In the genomic region with DNA sequence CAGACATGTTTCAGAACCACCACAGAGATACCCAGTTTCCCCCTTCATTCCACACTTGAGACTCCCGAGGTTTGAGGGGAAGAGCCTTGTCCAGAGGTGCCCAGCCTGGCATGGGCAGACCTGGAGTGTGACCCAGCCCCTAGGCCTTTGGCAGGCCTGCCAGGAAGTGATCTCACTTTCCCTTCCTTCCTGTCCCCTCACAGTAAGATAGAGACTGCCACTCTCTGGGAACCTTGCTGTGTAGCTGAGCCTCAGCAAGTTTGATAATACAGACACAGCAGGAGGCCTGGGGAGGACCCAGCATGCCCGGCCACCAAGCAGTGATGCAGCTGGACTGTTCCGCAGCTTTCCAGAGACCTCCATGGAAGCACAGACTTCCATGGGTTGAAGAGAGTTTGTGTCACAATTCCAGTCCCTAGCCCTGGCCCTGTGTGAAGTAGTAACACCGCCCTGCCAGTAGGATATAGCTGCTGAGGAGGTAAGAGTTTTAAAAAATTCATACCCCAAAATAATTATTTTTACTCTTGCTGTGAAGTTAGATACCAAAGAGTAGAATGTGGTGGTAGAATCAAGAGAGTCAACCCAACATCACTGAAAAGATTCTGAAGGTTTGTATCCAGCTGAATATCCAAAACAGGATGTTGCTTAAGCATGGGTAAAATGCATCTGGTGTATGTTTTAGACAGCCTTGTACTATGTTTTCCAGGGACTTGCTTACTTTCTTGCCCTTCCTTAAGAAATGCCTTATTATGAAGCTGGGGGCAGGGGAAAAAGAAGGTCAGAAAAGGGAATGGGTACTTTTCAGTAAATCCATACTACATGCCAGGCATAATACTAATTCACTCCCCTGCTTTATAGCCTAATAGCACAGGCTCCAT, we compare ENCODE assay signal across 7 cellular contexts.
DNase-seq lines count a peak whose midpoint lies in the region; ATAC-seq and TF ChIP-seq lines count a peak whose summit lies in the region.

No MANE protein-coding gene starts in this region.

- TF ChIP-seq POLR2A in GM19193 (IDR thresholded peaks at IDR 0.05; ENCODE audit: extremely low read depth, insufficient read depth, insufficient read length): peak; percentile 55

- H3K27me3 ChIP-seq in neutrophil: no peaks in the 10 kb centered on the region

- TF ChIP-seq CTCF in coronary artery (IDR thresholded peaks at IDR 0.05): no peak
- TF ChIP-seq CTCF in neutrophil (IDR thresholded peaks at IDR 0.05): no peak

- ATAC-seq in GM21825 (IDR thresholded peaks at IDR 0.05; ENCODE audit: unreplicated experiment): no peak

- peak overlapping the region; percentile 88 to 90 for H3K27ac ChIP-seq in coronary artery
- peak overlapping the region; percentile 68 for H3K27ac ChIP-seq in neutrophil

- H3K9me3 ChIP-seq in neutrophil: no peaks in the 10 kb centered on the region

- H3K4me1 ChIP-seq in neutrophil (ENCODE audit: control insufficient read depth in 1 of 2, insufficient read depth in 1 of 2, low read depth in 1 of 2, low read length in 1 of 2): peaks cover 27 to 31% of the 10 kb centered on the region in 2 experiments

- DNase-seq in NCI-H146 (lab: John Stamatoyannopoulos, UW): peak; percentile 71
- no peak for DNase-seq in coronary artery (ENCODE audit: low spot score)
- no peak for DNase-seq in HuH-7.5 (ENCODE audit: low spot score)
- no peak for DNase-seq in NCI-H187 (lab: John Stamatoyannopoulos, UW)

- peak overlapping the region; percentile 45 for H3K4me3 ChIP-seq in coronary artery
- H3K4me3 ChIP-seq in neutrophil (ENCODE audit: low read depth in 1 of 2, low read length in 1 of 2): no peak overlapping the region

- H3K36me3 ChIP-seq in neutrophil: no peaks in the 10 kb centered on the region
